1 cellular context compared by ENCODE assay signal in genomic region chr1:21937372-21938121, GRCh38.
TF ChIP-seq lines count a peak whose summit lies in the region.

No MANE protein-coding gene starts in this region.

TF ChIP-seq in K562, 482 proteins besides CTCF, POLR2A, EP300 and RAD21 (continued from another document and continues in another):
- TF ChIP-seq ZNF609 (CRISPR knock-in tag; IDR thresholded peaks at IDR 0.05; ENCODE audit: borderline replicate concordance) (no peak), ESRRA (IDR thresholded peaks at IDR 0.05; ENCODE audit: borderline replicate concordance, low read depth) (0 out of 2 replicates have a peak, but pooled peaks have one; percentile 24), POU5F1 (IDR thresholded peaks at IDR 0.05; ENCODE audit: borderline replicate concordance, low read depth, low read length, partially characterized antibody) (no peak), POLR2G (IDR thresholded peaks at IDR 0.05; ENCODE audit: low read depth, low read length) (peak; percentile 81), ATF3 (IDR thresholded peaks at IDR 0.05) (no peak), ATF3 (CRISPR knock-in tag; conservative IDR thresholded peaks at IDR 0.05) (no peak), AFF1 (IDR thresholded peaks at IDR 0.05; ENCODE audit: low read depth in 1 of 2, partially characterized antibody in 2 of 2) (peak in 1 of 2 experiments; percentile 56), CC2D1A (IDR thresholded peaks at IDR 0.05) (no peak), STAG1 (CRISPR knock-in tag; IDR thresholded peaks at IDR 0.05; ENCODE audit: borderline replicate concordance) (no peak), SMAD4 (CRISPR knock-in tag; conservative IDR thresholded peaks at IDR 0.05) (peak; percentile 84), CREM (IDR thresholded peaks at IDR 0.05; ENCODE audit: low read depth) (peak; percentile 37; the same call in 1 of the 2 replicates), ZBTB2 (IDR thresholded peaks at IDR 0.05) (peak; percentile 84), TFAP4 (CRISPR knock-in tag; IDR thresholded peaks at IDR 0.05; ENCODE audit: borderline replicate concordance) (no peak; the same call in 1 of the 2 replicates), FOXP4 (CRISPR knock-in tag; IDR thresholded peaks at IDR 0.05; ENCODE audit: borderline replicate concordance) (no peak), GMEB1 (CRISPR knock-in tag; IDR thresholded peaks at IDR 0.05) (peak; percentile 73), ETV6 (IDR thresholded peaks at IDR 0.05; ENCODE audit: borderline replicate concordance in 1 of 2, low read depth in 2 of 2, low read length in 1 of 2) (no peak), ETV6 (CRISPR knock-in tag; IDR thresholded peaks at IDR 0.05; ENCODE audit: borderline replicate concordance) (no peak), DDX20 (tag; IDR thresholded peaks at IDR 0.05; ENCODE audit: low read depth) (no peak), ESRRB (CRISPR knock-in tag; IDR thresholded peaks at IDR 0.05; ENCODE audit: borderline replicate concordance) (no peak), CHD2 (IDR thresholded peaks at IDR 0.05; ENCODE audit: low read depth, low read length) (peak; percentile 27; the same call in 1 of the 2 replicates), HCFC1 (IDR thresholded peaks at IDR 0.05; ENCODE audit: low read depth, low read length) (peak; percentile 20; the same call in 1 of the 2 replicates), SIRT6 (IDR thresholded peaks at IDR 0.05; ENCODE audit: low read depth, low read length) (no peak), IRF1 (CRISPR knock-in tag; IDR thresholded peaks at IDR 0.05; ENCODE audit: borderline replicate concordance) (no peak), PRDM10 (IDR thresholded peaks at IDR 0.05; ENCODE audit: partially characterized antibody) (peak; percentile 21), ZNF444 (CRISPR knock-in tag; IDR thresholded peaks at IDR 0.05) (no peak), TEAD4 (IDR thresholded peaks at IDR 0.05; ENCODE audit: low read length) (no peak), TEAD4 (CRISPR knock-in tag; IDR thresholded peaks at IDR 0.05; ENCODE audit: borderline replicate concordance) (no peak), ZNF23 (CRISPR knock-in tag; IDR thresholded peaks at IDR 0.05) (no peak), RHOXF2B (CRISPR knock-in tag; conservative IDR thresholded peaks at IDR 0.05) (no peak), ZNF445 (CRISPR knock-in tag; IDR thresholded peaks at IDR 0.05; ENCODE audit: low read depth) (no peak), CCNT2 (IDR thresholded peaks at IDR 0.05; ENCODE audit: borderline replicate concordance, extremely low read depth, insufficient read length, low read depth, low read length) (peak; percentile 92), ZFP36 (IDR thresholded peaks at IDR 0.05; ENCODE audit: low read depth, low read length, partially characterized antibody) (no peak), SIN3A (IDR thresholded peaks at IDR 0.05; ENCODE audit: borderline replicate concordance in 2 of 2, control insufficient read depth in 1 of 2, low read depth in 2 of 2, low read length in 2 of 2) (no peak), HMG20B (CRISPR knock-in tag; IDR thresholded peaks at IDR 0.05) (no peak), DLX4 (CRISPR knock-in tag; IDR thresholded peaks at IDR 0.05) (no peak), NCOA2 (IDR thresholded peaks at IDR 0.05; ENCODE audit: partially characterized antibody in 2 of 2) (no peak), MTF1 (CRISPR knock-in tag; IDR thresholded peaks at IDR 0.05; ENCODE audit: borderline replicate concordance) (no peak), ZNF124 (CRISPR knock-in tag; IDR thresholded peaks at IDR 0.05) (no peak)
